17 cellular contexts compared by ENCODE assay signal in genomic region chr6:5072440-5072839, GRCh38. TPM values are rescaled to one million over a fixed set of nuclear protein-coding genes. Genes with fewer than 3 reads are reported as not detected.
DNase-seq lines count a peak whose midpoint lies in the region; ATAC-seq lines count a peak whose summit lies in the region.
"Had no signal": no experiment of that assay in that cellular context is flagged by ENCODE, and none has a peak within 500 bp of the region (broad histone marks: within the 10 kb centered on the region; RNA-seq: fewer than 3 reads in every experiment).

No MANE protein-coding gene starts in this region.

- peak overlapping the region; percentile 51 for H3K27ac Mint-ChIP-seq in activated T-cell treated with anti-CD3 and anti-CD28 coated beads, Interleukin-2, amount 50 U/mL, for 72 hours
- H3K27ac Mint-ChIP-seq: B cell, T-cell had no signal

- peak; percentile 61 to 62 for ATAC-seq in activated T-cell treated with anti-CD3 and anti-CD28 coated beads, Interleukin-2, amount 50 U/mL, for 72 hours (replicated peaks in 1 of 2)
- peak; percentile 72 for ATAC-seq in GM19351 (IDR thresholded peaks at IDR 0.05; ENCODE audit: unreplicated experiment)
- peak; percentile 58 for ATAC-seq in HG03442 (IDR thresholded peaks at IDR 0.05; ENCODE audit: unreplicated experiment)
- no peak for ATAC-seq in GM21526 (IDR thresholded peaks at IDR 0.05; ENCODE audit: low FRiP score, unreplicated experiment)
- ATAC-seq in HG03378 (IDR thresholded peaks at IDR 0.05; ENCODE audit: unreplicated experiment), result no peak
- ATAC-seq: T-cell had no signal

- peaks cover 6% of the 10 kb centered on the region for H3K4me1 Mint-ChIP-seq in activated T-cell treated with anti-CD3 and anti-CD28 coated beads, Interleukin-2, amount 50 U/mL, for 72 hours (ENCODE audit: low read depth)
- H3K4me1 Mint-ChIP-seq: B cell had no signal

- no peak overlapping the region for H3K4me3 Mint-ChIP-seq in activated T-cell treated with anti-CD3 and anti-CD28 coated beads, Interleukin-2, amount 50 U/mL, for 72 hours
- H3K4me3 Mint-ChIP-seq: B cell, T-cell had no signal

- H3K27me3 Mint-ChIP-seq in activated T-cell treated with anti-CD3 and anti-CD28 coated beads, Interleukin-2, amount 50 U/mL, for 72 hours (ENCODE audit: low read depth), result peaks cover 7% of the 10 kb centered on the region

- H3K9me3 Mint-ChIP-seq in activated T-cell treated with anti-CD3 and anti-CD28 coated beads, Interleukin-2, amount 50 U/mL, for 72 hours, result no peaks in the 10 kb centered on the region

- H3K36me3 Mint-ChIP-seq in activated T-cell treated with anti-CD3 and anti-CD28 coated beads, Interleukin-2, amount 50 U/mL, for 72 hours (ENCODE audit: insufficient read depth in 2 of 2), result no peaks in the 10 kb centered on the region
- H3K36me3 Mint-ChIP-seq: CD4-positive, alpha-beta memory T cell had no signal

- DNase-seq in activated T-cell treated with anti-CD3 and anti-CD28 coated beads, Interleukin-2, amount 50 U/mL, for 72 hours, result peak in 1 of 2 donors; percentile 14
- DNase-seq in activated T-cell treated with anti-CD3 and anti-CD28 coated beads for 4 hours (no peak), kidney glomerular epithelial cell (lab: John Stamatoyannopoulos, UW) (no peak)
- DNase-seq: CD4-positive, alpha-beta memory T cell; DMS79 treated with DMSO at 0.1 percent for 48 hours; GOT3; KG1; NCI-H1092 treated with DMSO at 0.1 percent for 48 hours; NCI-H1694 treated with DMSO at 0.1 percent for 48 hours; NCI-H446; NCI-H748 treated with DMSO at 0.1 percent for 48 hours; T-cell had no signal

RNA-seq across cellular contexts. Expression of gene PPP1R3G, which starts 12.7 kb away (rescaled TPM):
- under 1 TPM in 1 of 2 donors, not detected in 1; 0.05 TPM for total RNA-seq in activated T-cell treated with anti-CD3 and anti-CD28 coated beads, Interleukin-2, amount 50 U/mL, for 72 hours
- total RNA-seq: CD4-positive, alpha-beta memory T cell had no signal

Comparison
In these comparisons a context has a peak if more than half of its experiments do, and no peak if none do; other contexts are left out.
1. ATAC-seq: peak in activated T-cell treated with anti-CD3 and anti-CD28 coated beads, Interleukin-2, amount 50 U/mL, for 72 hours (2 of 2), GM19351 (single experiment) and HG03442 (single experiment); none in GM21526 (single experiment) and HG03378 (single experiment).